ENCODE assay signal across 17 cellular contexts in genomic region chr14:104429291-104429861, GRCh38.
DNase-seq lines count a peak whose midpoint lies in the region; ATAC-seq lines count a peak whose summit lies in the region.
"Had no signal": no experiment of that assay in that cellular context is flagged by ENCODE, and none has a peak within 500 bp of the region (broad histone marks: within the 10 kb centered on the region; RNA-seq: fewer than 3 reads in every experiment).

No MANE protein-coding gene starts in this region.

- ATAC-seq in HG02798 (IDR thresholded peaks at IDR 0.05; ENCODE audit: poor library complexity, unreplicated experiment): no peak
- ATAC-seq: stimulated activated naive B cell treated with anti-CD40 and anti-IgM and Interleukin-4, amounts not matched to agents 10 μg/mL and 1 μg/mL and 100 μg/mL, for 72 hours had no signal

- no peaks in the 10 kb centered on the region for H3K4me1 Mint-ChIP-seq in T-helper 2 cell treated with Interferon-gamma antibody and Interleukin-4, amounts not matched to agents 5 μg/mL and 100 μg/mL, for 36 hours (ENCODE audit: low read depth)
- H3K4me1 Mint-ChIP-seq: CD4-positive, CD25-positive, alpha-beta regulatory T cell; naive B cell had no signal

- no peak overlapping the region for H3K4me3 Mint-ChIP-seq in T-helper 2 cell treated with Interferon-gamma antibody and Interleukin-4, amounts not matched to agents 5 μg/mL and 100 μg/mL, for 36 hours
- H3K4me3 Mint-ChIP-seq: CD4-positive, CD25-positive, alpha-beta regulatory T cell; naive B cell; stimulated activated naive B cell treated with anti-CD40 and anti-IgM and Interleukin-4, amounts not matched to agents 10 μg/mL and 1 μg/mL and 100 μg/mL, for 72 hours had no signal

- peak; percentile 2 for DNase-seq in T-helper 2 cell treated with Interferon-gamma antibody and Interleukin-4, amounts not matched to agents 5 μg/mL and 100 μg/mL, for 36 hours (ENCODE audit: low spot score)
- no peak for DNase-seq in T-helper 2 cell
- DNase-seq in D341Med (ENCODE audit: low spot score): peak; percentile 18
- peak; percentile 6 for DNase-seq in NCI-H748 treated with DMSO at 0.1 percent for 48 hours (lab: John Stamatoyannopoulos, UW)
- DNase-seq in mesenteric fat pad (ENCODE audit: low spot score): peak; percentile 86
- DNase-seq in stimulated activated CD4-positive, alpha-beta T cell treated with anti-CD3 and anti-CD28 coated beads, Interleukin-15, amount 100 ng/mL, for 24 hours: no peak
- DNase-seq in stimulated activated CD4-positive, alpha-beta T cell treated with anti-CD3 and anti-CD28 coated beads, Interleukin-2, amount 100 ng/mL, for 24 hours: no peak
- DNase-seq: activated T-cell treated with anti-CD3 and anti-CD28 coated beads for 4 hours; amniotic stem cell; CD4-positive, CD25-positive, alpha-beta regulatory T cell; dermis blood vessel endothelial cell; GDM1; naive B cell; NCI-H1436 treated with DMSO at 0.1 percent for 48 hours; stimulated activated CD4-positive, alpha-beta T cell treated with anti-CD3 and anti-CD28 coated beads, Interleukin-1b, Interleukin-23, amount 100 ng/mL, for 48 hours; stimulated activated naive B cell treated with anti-CD40 and anti-IgM and Interleukin-4, amounts not matched to agents 10 μg/mL and 1 μg/mL and 100 μg/mL, for 72 hours had no signal

- H3K36me3 Mint-ChIP-seq in T-helper 2 cell treated with Interferon-gamma antibody and Interleukin-4, amounts not matched to agents 5 μg/mL and 100 μg/mL, for 36 hours (ENCODE audit: low read depth): no peaks in the 10 kb centered on the region
- H3K36me3 Mint-ChIP-seq: CD4-positive, CD25-positive, alpha-beta regulatory T cell; naive B cell; stimulated activated naive B cell treated with anti-CD40 and anti-IgM and Interleukin-4, amounts not matched to agents 10 μg/mL and 1 μg/mL and 100 μg/mL, for 72 hours had no signal

- no peak overlapping the region for H3K27ac Mint-ChIP-seq in T-helper 2 cell treated with Interferon-gamma antibody and Interleukin-4, amounts not matched to agents 5 μg/mL and 100 μg/mL, for 36 hours
- H3K27ac Mint-ChIP-seq: stimulated activated naive B cell treated with anti-CD40 and anti-IgM and Interleukin-4, amounts not matched to agents 10 μg/mL and 1 μg/mL and 100 μg/mL, for 72 hours had no signal

- no peaks in the 10 kb centered on the region for H3K27me3 Mint-ChIP-seq in T-helper 2 cell treated with Interferon-gamma antibody and Interleukin-4, amounts not matched to agents 5 μg/mL and 100 μg/mL, for 36 hours (ENCODE audit: low read depth)
- H3K27me3 Mint-ChIP-seq: CD4-positive, CD25-positive, alpha-beta regulatory T cell had no signal

- H3K9me3 Mint-ChIP-seq in T-helper 2 cell treated with Interferon-gamma antibody and Interleukin-4, amounts not matched to agents 5 μg/mL and 100 μg/mL, for 36 hours: no peaks in the 10 kb centered on the region
- H3K9me3 Mint-ChIP-seq: CD4-positive, CD25-positive, alpha-beta regulatory T cell; stimulated activated naive B cell treated with anti-CD40 and anti-IgM and Interleukin-4, amounts not matched to agents 10 μg/mL and 1 μg/mL and 100 μg/mL, for 72 hours had no signal

Comparison
In these comparisons a context has a peak if more than half of its experiments do, and no peak if none do; other contexts are left out.
1. DNase-seq: peak in T-helper 2 cell treated with Interferon-gamma antibody and Interleukin-4, amounts not matched to agents 5 μg/mL and 100 μg/mL, for 36 hours (single experiment), D341Med (single experiment), NCI-H748 treated with DMSO at 0.1 percent for 48 hours (single experiment) and mesenteric fat pad (single experiment); none in T-helper 2 cell (0 of 5), stimulated activated CD4-positive, alpha-beta T cell treated with anti-CD3 and anti-CD28 coated beads, Interleukin-15, amount 100 ng/mL, for 24 hours (single experiment) and stimulated activated CD4-positive, alpha-beta T cell treated with anti-CD3 and anti-CD28 coated beads, Interleukin-2, amount 100 ng/mL, for 24 hours (0 of 2).